In the genomic region with DNA sequence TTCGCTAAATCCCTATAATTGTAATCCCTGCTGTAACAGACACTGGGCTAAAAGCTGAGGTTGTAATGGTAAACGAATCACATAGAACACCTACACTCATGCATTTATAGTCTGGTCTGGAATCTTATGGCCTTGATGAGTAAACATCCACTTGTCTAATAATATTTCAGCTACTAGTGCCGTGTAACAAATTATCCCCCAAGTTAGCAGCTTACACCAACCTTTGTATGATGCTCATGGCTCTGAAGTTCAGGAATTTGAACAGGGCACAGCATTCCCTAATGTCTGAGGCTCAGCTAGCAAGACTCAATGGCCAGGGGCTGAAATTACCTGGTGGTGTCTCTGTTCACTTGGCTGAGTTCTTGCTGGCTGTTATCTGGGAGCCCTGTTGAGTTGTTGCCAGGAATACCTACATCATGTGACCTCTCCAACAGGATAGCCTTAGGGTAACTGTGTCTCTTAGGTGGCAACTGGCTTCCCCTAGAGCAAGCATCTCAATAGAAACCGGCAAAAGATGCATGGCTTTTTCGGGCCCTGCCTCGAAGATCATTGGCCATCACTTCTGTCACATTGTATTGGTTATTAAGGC, we compare ENCODE assay signal across 27 cellular contexts.
"Had no signal": no experiment of that assay in that cellular context is flagged by ENCODE, and none has a peak within 500 bp of the region (broad histone marks: within the 10 kb centered on the region; RNA-seq: fewer than 3 reads in every experiment).

No MANE protein-coding gene starts in this region.

- H3K27me3 Mint-ChIP-seq: effector memory CD8-positive, alpha-beta T cell; naive thymus-derived CD8-positive, alpha-beta T cell had no signal

- H3K36me3 Mint-ChIP-seq: immature natural killer cell; naive thymus-derived CD8-positive, alpha-beta T cell; stimulated activated effector memory CD8-positive, alpha-beta T cell treated with anti-CD3 and anti-CD28 coated beads, Interleukin-12 subunit alpha, Interleukin-12 subunit beta, amount 100 ng/mL, for 72 hours had no signal

- H3K27ac Mint-ChIP-seq: effector memory CD8-positive, alpha-beta T cell; immature natural killer cell; naive thymus-derived CD8-positive, alpha-beta T cell; nephron progenitor cell; stimulated activated effector memory CD8-positive, alpha-beta T cell treated with anti-CD3 and anti-CD28 coated beads, Interleukin-12 subunit alpha, Interleukin-12 subunit beta, amount 100 ng/mL, for 72 hours had no signal

- H3K36me3 ChIP-seq: esophagus squamous epithelium, heart right ventricle, prostate gland, right atrium auricular region, sigmoid colon, stomach, tibial artery, vagina had no signal

- H3K4me3 Mint-ChIP-seq: effector memory CD8-positive, alpha-beta T cell; immature natural killer cell; naive thymus-derived CD8-positive, alpha-beta T cell; nephron progenitor cell; stimulated activated effector memory CD8-positive, alpha-beta T cell treated with anti-CD3 and anti-CD28 coated beads, Interleukin-12 subunit alpha, Interleukin-12 subunit beta, amount 100 ng/mL, for 72 hours had no signal

- DNase-seq: cortex of kidney; effector memory CD8-positive, alpha-beta T cell; erythroblast; esophagus squamous epithelium; foreskin melanocyte; glutamatergic neuron; heart right ventricle; hippocampal formation; immature natural killer cell; mammary epithelial cell; naive thymus-derived CD8-positive, alpha-beta T cell; nephron progenitor cell; nucleus accumbens; sigmoid colon; stimulated activated CD4-positive, alpha-beta T cell treated with anti-CD3 and anti-CD28 coated beads, Interleukin-2, amount 100 ng/mL, for 24 hours; stimulated activated CD4-positive, alpha-beta T cell treated with anti-CD3 and anti-CD28 coated beads, Interleukin-4, amount 100 ng/mL, for 24 hours; stimulated activated naive CD4-positive, alpha-beta T cell treated with Interleukin-2 at 50 U/mL for 16 hours; stomach; testis; tibial artery had no signal

- H3K27ac ChIP-seq: esophagus squamous epithelium, prostate gland, right atrium auricular region, sigmoid colon, testis, vagina had no signal

- H3K4me1 ChIP-seq: prostate gland had no signal

- H3K9me3 Mint-ChIP-seq: effector memory CD8-positive, alpha-beta T cell; naive thymus-derived CD8-positive, alpha-beta T cell; stimulated activated effector memory CD8-positive, alpha-beta T cell treated with anti-CD3 and anti-CD28 coated beads, Interleukin-12 subunit alpha, Interleukin-12 subunit beta, amount 100 ng/mL, for 72 hours had no signal

- H3K9me3 ChIP-seq: esophagus squamous epithelium, heart right ventricle, prostate gland, right atrium auricular region, sigmoid colon, stomach, testis, tibial artery, vagina had no signal

- ATAC-seq: effector memory CD8-positive, alpha-beta T cell; heart right ventricle; left lobe of liver; naive thymus-derived CD8-positive, alpha-beta T cell; stimulated activated effector memory CD8-positive, alpha-beta T cell treated with anti-CD3 and anti-CD28 coated beads, Interleukin-12 subunit alpha, Interleukin-12 subunit beta, amount 100 ng/mL, for 72 hours had no signal

- H3K27me3 ChIP-seq: esophagus squamous epithelium, heart right ventricle, right atrium auricular region, sigmoid colon, stomach, testis, tibial artery, vagina had no signal

- H3K4me3 ChIP-seq: esophagus squamous epithelium, heart right ventricle, prostate gland, right atrium auricular region, sigmoid colon, stomach, testis, tibial artery, vagina had no signal

- FAIRE-seq: endometrium, keratinocyte had no signal
